8 cellular contexts compared by ENCODE assay signal in genomic region chr2:149329470-149330126, GRCh38. TPM values are rescaled to one million over a fixed set of nuclear protein-coding genes. Genes with fewer than 3 reads are reported as not detected.
A peak's percentile ranks its signal among the peaks of the same experiment; 100 is the strongest.
DNase-seq lines count a peak whose midpoint lies in the region; FAIRE-seq and TF ChIP-seq lines count a peak whose summit lies in the region.

No MANE protein-coding gene starts in this region.

- no peak overlapping the region for H2BK120ac ChIP-seq in H9 (ENCODE audit: low read depth, low read length, poor library complexity, severe bottlenecking)

- FAIRE-seq in keratinocyte (lab: Jason Lieb, UNC): peak; percentile 57

- dilution Hi-C loops in keratinocyte (cut with MboI; ENCODE audit: extremely low pct_ligation_motif_present, low sequenced_read_pairs): no loop called here

- TF ChIP-seq EP300 in stomach (IDR thresholded peaks at IDR 0.05): no peak

- peak overlapping the region; percentile 81 to 87 for H3K4me3 Mint-ChIP-seq in H9

- H3K36me3 ChIP-seq in breast epithelium: no peaks in the 10 kb centered on the region
- no peaks in the 10 kb centered on the region for H3K36me3 ChIP-seq in keratinocyte (ENCODE audit: control insufficient read depth in 2 of 2, extremely low read depth in 1 of 2, insufficient read depth in 2 of 2, low read length in 2 of 2)
- no peaks in the 10 kb centered on the region for H3K36me3 ChIP-seq in stomach

- intact Hi-C loops in breast epithelium (cut with DNase I; ENCODE audit: low total_unique reads): loop anchor here (5.0 kb wide), 2 partner anchors 1058 to 1548 kb away; no protein-coding TSS in a partner anchor
- intact Hi-C loops in stomach (cut with DNase I; ENCODE audit: low total_unique reads): no loop called here

- peaks cover 19 to 24% of the 10 kb centered on the region in 2 experiments for H3K4me1 Mint-ChIP-seq in H9

- H3K9me3 Mint-ChIP-seq in H9: no peaks in the 10 kb centered on the region; a peak in 2 of 5 replicates

- H2BK5ac ChIP-seq in H9 (ENCODE audit: insufficient read length, low read length): no peak overlapping the region

- no peak overlapping the region for H3K23ac ChIP-seq in H9 (ENCODE audit: insufficient read length, low read depth, low read length)

- H3K4me3 ChIP-seq in breast epithelium (peak overlapping the region; percentile 51 to 73 (median 71)), keratinocyte (ENCODE audit: control insufficient read depth in 2 of 3, extremely low read depth in 1 of 3, insufficient read depth in 2 of 3, low read depth in 1 of 3, low read length in 3 of 3) (peak overlapping the region; percentile 58 to 88 (median 84)), stomach (peak overlapping the region; percentile 65 to 80 (median 69))

- TF ChIP-seq CTCF in H9 (conservative IDR thresholded peaks at IDR 0.05) (no peak), breast epithelium (IDR thresholded peaks at IDR 0.05) (no peak), keratinocyte (optimal IDR thresholded peaks at IDR 0.05 in 1 of 3, IDR thresholded peaks at IDR 0.05 in 1 of 3, conservative IDR thresholded peaks at IDR 0.05 in 1 of 3; ENCODE audit: extremely low read depth in 1 of 3, insufficient read depth in 2 of 3, low read length in 3 of 3) (peak in 1 of 3 experiments; percentile 41), stomach (IDR thresholded peaks at IDR 0.05) (no peak)

- no peaks in the 10 kb centered on the region; a peak in 1 of 7 replicates for H3K36me3 Mint-ChIP-seq in H9 (ENCODE audit: insufficient read depth in 1 of 3, low read depth in 3 of 3)

- no peak overlapping the region for H3K56ac ChIP-seq in H9 (ENCODE audit: insufficient read length, low read depth, low read length)

- H4K20me1 ChIP-seq in H9 (ENCODE audit: control insufficient read depth, insufficient read depth, insufficient read length): no peaks in the 10 kb centered on the region
- H4K20me1 ChIP-seq in keratinocyte (ENCODE audit: control insufficient read depth, extremely low read depth, insufficient read depth, low read length): no peaks in the 10 kb centered on the region

- H3T11ph ChIP-seq in H9 (ENCODE audit: low read length): no peak overlapping the region

- H3K79me2 ChIP-seq in H9 (ENCODE audit: insufficient read depth, low read length) (no peaks in the 10 kb centered on the region), keratinocyte (ENCODE audit: control insufficient read depth, insufficient read depth, low read length) (no peaks in the 10 kb centered on the region)

- no CpG with 5 or more reads among the region's 32 CpGs for WGBS in H9 (ENCODE audit: extremely low coverage, insufficient read length, low lambda C conversion rate)
- 10 to 12% (median 11%) methylated on average over 25 to 32 of the region's 32 CpGs for WGBS in stomach, 5 donors

- no peak overlapping the region for H2AK5ac ChIP-seq in H9 (ENCODE audit: insufficient read length, low read length)

- H2AFZ ChIP-seq in H9 (ENCODE audit: low read length) (no peak overlapping the region), keratinocyte (ENCODE audit: control insufficient read depth, low read length) (peak overlapping the region; percentile 91)

- H3K23me2 ChIP-seq in H9 (ENCODE audit: insufficient read length, low read depth, low read length, poor library complexity, severe bottlenecking): peaks cover 16% of the 10 kb centered on the region

- H3K9ac ChIP-seq in H9 (ENCODE audit: extremely low read depth, insufficient read length, low read length) (no peak overlapping the region), keratinocyte (ENCODE audit: control insufficient read depth, extremely low read depth, insufficient read depth, low read length) (peak overlapping the region; percentile 50)

- H3K9me3 ChIP-seq in H9 (ENCODE audit: control insufficient read depth, low read depth, low read length) (no peaks in the 10 kb centered on the region), breast epithelium (no peaks in the 10 kb centered on the region), keratinocyte (ENCODE audit: control insufficient read depth, low read depth, low read length) (no peaks in the 10 kb centered on the region), stomach (no peaks in the 10 kb centered on the region)

- H3K79me1 ChIP-seq in H9 (ENCODE audit: insufficient read depth, low read depth, low read length, poor library complexity, severe bottlenecking): no peaks in the 10 kb centered on the region

- no peak overlapping the region for H2BK20ac ChIP-seq in H9 (ENCODE audit: low read depth, low read length, poor library complexity, severe bottlenecking)

- no peak overlapping the region for H3K18ac ChIP-seq in H9 (ENCODE audit: insufficient read length, low read depth, low read length)

- H2BK15ac ChIP-seq in H9 (ENCODE audit: low read depth, low read length): no peak overlapping the region

- no peak overlapping the region for H3K14ac ChIP-seq in H9 (ENCODE audit: insufficient read depth, low read length)

- TF ChIP-seq POLR2A in breast epithelium (IDR thresholded peaks at IDR 0.05): no peak
- no peak for TF ChIP-seq POLR2A in stomach (IDR thresholded peaks at IDR 0.05)

- no peaks in the 10 kb centered on the region for H3K4me1 ChIP-seq in H9 (ENCODE audit: insufficient read depth, low read length)
- H3K4me1 ChIP-seq in breast epithelium: no peaks in the 10 kb centered on the region
- peaks cover 15% of the 10 kb centered on the region for H3K4me1 ChIP-seq in keratinocyte (ENCODE audit: control insufficient read depth, extremely low read depth, insufficient read depth, low read length)
- peaks cover 7 to 24% (median 16%) of the 10 kb centered on the region in 4 donors for H3K4me1 ChIP-seq in stomach

- H3K4me2 ChIP-seq in H9 (ENCODE audit: insufficient read depth, insufficient read length, low read length) (peak overlapping the region; percentile 48), keratinocyte (ENCODE audit: control insufficient read depth, extremely low read depth, insufficient read depth, low read depth, low read length) (peak overlapping the region; percentile 91)

- H3K27me3 ChIP-seq in H9 (ENCODE audit: insufficient read depth, low read length) (no peaks in the 10 kb centered on the region), breast epithelium (no peaks in the 10 kb centered on the region), keratinocyte (ENCODE audit: control insufficient read depth, extremely low read depth, insufficient read depth, low read length) (no peaks in the 10 kb centered on the region), stomach (peaks cover 0 to 33% (median 5%) of the 10 kb centered on the region in 3 donors)

- no peak overlapping the region for H4K8ac ChIP-seq in H9 (replicated peaks; ENCODE audit: insufficient read length, low read depth, low read length)

- H3K27ac Mint-ChIP-seq in H9: no peak overlapping the region

- no peak overlapping the region for H4K5ac ChIP-seq in H9 (ENCODE audit: insufficient read length, low read depth, low read length)

- no peak overlapping the region for H2BK12ac ChIP-seq in H9 (ENCODE audit: insufficient read length, low read depth, low read length)

- H3K27me3 Mint-ChIP-seq in H9 (ENCODE audit: low read depth): peaks cover 21% of the 10 kb centered on the region

- H3K9me1 ChIP-seq in keratinocyte (ENCODE audit: control insufficient read depth, extremely low read depth, insufficient read depth, low read length): no peaks in the 10 kb centered on the region

- DNase-seq in COR-L47 (lab: John Stamatoyannopoulos, UW) (peak; percentile 67), H9 (peak; percentile 82), NCI-H510A (lab: John Stamatoyannopoulos, UW) (peak; percentile 67), breast epithelium (ENCODE audit: low spot score in 2 of 2) (peak in 1 of 2 donors; percentile 42), keratinocyte (ENCODE audit: low read depth, low spot score) (peak; percentile 26), stomach (peak; percentile 53), CD1c-positive myeloid dendritic cell (ENCODE audit: extremely low spot score) (no peak), activated gamma-delta T cell (lab: John Stamatoyannopoulos, UW) (no peak)

- H3K4ac ChIP-seq in H9 (ENCODE audit: low read depth, low read length): no peak overlapping the region

- no peak overlapping the region for H4K91ac ChIP-seq in H9 (ENCODE audit: insufficient read length, low read depth, low read length)

- H3K27ac ChIP-seq in H9 (ENCODE audit: insufficient read length, low read depth, low read length) (no peak overlapping the region), breast epithelium (peak overlapping the region; percentile 30 to 52), keratinocyte (ENCODE audit: control insufficient read depth, insufficient read depth, low read length) (no peak overlapping the region), stomach (peak overlapping the region; percentile 70 to 86 (median 83))

RNA-seq across cellular contexts. Expression of gene LYPD6, which starts 0.8 kb away (rescaled TPM):
- total RNA-seq in H9 (2021) (3.0 and 3.2 TPM in 2 replicates), breast epithelium (10 to 100 TPM in 1 of 3 donors, 1 to 10 TPM in 1, under 1 TPM in 1; 0.16 to 17.7 (median 3.9) TPM), stomach (1 to 10 TPM in 2 of 5 donors, under 1 TPM in 1, not detected in 2; 0.45 to 9.7 (median 8.1) TPM)
- polyA plus RNA-seq in keratinocyte (1.8 to 3.5 TPM (median 2.4 TPM) in 3 replicates), stomach (1 to 10 TPM in 2 of 3 donors, under 1 TPM in 1; 0.80 to 3.5 (median 1.6) TPM)
- 0.54 TPM for polyA plus RNA-seq in keratinocyte (2011; ENCODE audit: low read depth)
- polyA plus RNA-seq in keratinocyte (2011; cell fraction: cytosol; rRNA removed): 1.7 and 2.5 TPM in 2 replicates
- polyA plus RNA-seq in keratinocyte (2011; cell fraction: nucleus; rRNA removed): 1.3 and 1.4 TPM in 2 replicates
- 0.49 and 1.4 TPM in 2 replicates for polyA plus RNA-seq in keratinocyte (2012; ENCODE audit: low replicate concordance)
- polyA minus RNA-seq in keratinocyte: 1.9 to 2.7 TPM (median 2.3 TPM) in 3 replicates
- polyA minus RNA-seq in keratinocyte (2011; cell fraction: cytosol; rRNA and poly(A)+ RNA removed): 2.5 TPM
- 1.4 and 1.5 TPM in 2 replicates for polyA minus RNA-seq in keratinocyte (2011; cell fraction: nucleus; rRNA and poly(A)+ RNA removed)

Comparison
In these comparisons a context has a peak if more than half of its experiments do, and no peak if none do; other contexts are left out.
1. DNase-seq: peak in COR-L47 (single experiment), H9 (single experiment), NCI-H510A (single experiment), keratinocyte (single experiment) and stomach (single experiment); none in CD1c-positive myeloid dendritic cell (single experiment) and activated gamma-delta T cell (single experiment).
2. H3K27ac ChIP-seq: peak in breast epithelium (2 of 2) and stomach (5 of 5); none in H9 (single experiment) and keratinocyte (single experiment).
3. Peak in every context shown above with its lines, with median percentiles within 50 percentile points of each other: H3K4me3 ChIP-seq.